ENCODE assay signal across 11 cellular contexts in genomic region chr10:32650246-32650655, GRCh38.
A peak's percentile ranks its signal among the peaks of the same experiment; 100 is the strongest.
DNase-seq lines count a peak whose midpoint lies in the region; ATAC-seq and TF ChIP-seq lines count a peak whose summit lies in the region.
"Had no signal": no experiment of that assay in that cellular context is flagged by ENCODE, and none has a peak within 500 bp of the region (broad histone marks: within the 10 kb centered on the region; RNA-seq: fewer than 3 reads in every experiment).

No MANE protein-coding gene starts in this region.

- H3K4me1 ChIP-seq in DOHH2 (ENCODE audit: control insufficient read depth, low read length) (no peaks in the 10 kb centered on the region), SJCRH30 (no peaks in the 10 kb centered on the region)

- no peak overlapping the region for H3K4me2 ChIP-seq in DOHH2 (ENCODE audit: low read length)

- H3K9me3 ChIP-seq in DOHH2 (ENCODE audit: control insufficient read depth, insufficient read depth, low read length) (no peaks in the 10 kb centered on the region; the same call in 1 of the 2 replicates), SJCRH30 (replicated peaks) (peaks cover 10% of the 10 kb centered on the region)

- H3K27ac ChIP-seq in DOHH2 (ENCODE audit: low read depth, low read length) (no peak overlapping the region), SJCRH30 (no peak overlapping the region)
- H3K27ac ChIP-seq: skin epidermis had no signal

- H3K36me3 ChIP-seq in DOHH2 (ENCODE audit: control insufficient read depth, low read length) (no peaks in the 10 kb centered on the region), SJCRH30 (no peaks in the 10 kb centered on the region)

- DNase-seq in Jurkat, Clone E6-1 (ENCODE audit: low read depth, low spot score), result peak; percentile 92
- DNase-seq in fibroblast of mammary gland (ENCODE audit: low read depth) (peak; percentile 5), NCI-H146 treated with DMSO at 0.1 percent for 48 hours (lab: John Stamatoyannopoulos, UW; ENCODE audit: unreplicated experiment) (no peak), SJCRH30 (no peak)
- DNase-seq: activated T-cell treated with anti-CD3 and anti-CD28 coated beads, Interleukin-2, amount 50 U/mL, for 4 hours; substantia nigra had no signal

- no peaks in the 10 kb centered on the region for H3F3A ChIP-seq in DOHH2 (ENCODE audit: control insufficient read depth, insufficient read depth)

- ATAC-seq in GM19467 (IDR thresholded peaks at IDR 0.05; ENCODE audit: unreplicated experiment) (peak; percentile 59), HG02884 (IDR thresholded peaks at IDR 0.05; ENCODE audit: unreplicated experiment) (no peak), GM19023 (IDR thresholded peaks at IDR 0.05; ENCODE audit: unreplicated experiment) (no peak)
- ATAC-seq: activated T-cell treated with anti-CD3 and anti-CD28 coated beads, Interleukin-2, amount 50 U/mL, for 4 hours had no signal

- H3K27me3 ChIP-seq in DOHH2 (ENCODE audit: control insufficient read depth, low read length) (no peaks in the 10 kb centered on the region), SJCRH30 (no peaks in the 10 kb centered on the region)

- H3K4me3 ChIP-seq in DOHH2 (ENCODE audit: low read length) (no peak overlapping the region), fibroblast of mammary gland (ENCODE audit: control insufficient read depth, low read depth, low read length) (no peak overlapping the region), SJCRH30 (no peak overlapping the region)
- H3K4me3 ChIP-seq in Jurkat, Clone E6-1 (ENCODE audit: low read length), result no peak overlapping the region
- H3K4me3 ChIP-seq: skin epidermis had no signal

- H4K20me1 ChIP-seq in DOHH2 (ENCODE audit: control insufficient read depth, insufficient read depth, low read depth, low read length), result no peaks in the 10 kb centered on the region

- no peaks in the 10 kb centered on the region for H3K79me2 ChIP-seq in DOHH2 (ENCODE audit: control insufficient read depth, low read length)

- no peaks in the 10 kb centered on the region for H3K9me2 ChIP-seq in DOHH2 (replicated peaks; ENCODE audit: control insufficient read depth, low read length)

- TF ChIP-seq CTCF in DOHH2 (IDR thresholded peaks at IDR 0.05; ENCODE audit: low read depth, low read length, poor library complexity, severe bottlenecking) (peak; percentile 54), fibroblast of mammary gland (conservative IDR thresholded peaks at IDR 0.05; ENCODE audit: control insufficient read depth, insufficient read depth, low read depth, low read length) (no peak)

Comparison
In these comparisons a context has a peak if more than half of its experiments do, and no peak if none do; other contexts are left out.
1. DNase-seq: peak in Jurkat, Clone E6-1 (single experiment) and fibroblast of mammary gland (single experiment); none in NCI-H146 treated with DMSO at 0.1 percent for 48 hours (single experiment) and SJCRH30 (0 of 2).